ENCODE assay signal across 20 cellular contexts in the genomic region with DNA sequence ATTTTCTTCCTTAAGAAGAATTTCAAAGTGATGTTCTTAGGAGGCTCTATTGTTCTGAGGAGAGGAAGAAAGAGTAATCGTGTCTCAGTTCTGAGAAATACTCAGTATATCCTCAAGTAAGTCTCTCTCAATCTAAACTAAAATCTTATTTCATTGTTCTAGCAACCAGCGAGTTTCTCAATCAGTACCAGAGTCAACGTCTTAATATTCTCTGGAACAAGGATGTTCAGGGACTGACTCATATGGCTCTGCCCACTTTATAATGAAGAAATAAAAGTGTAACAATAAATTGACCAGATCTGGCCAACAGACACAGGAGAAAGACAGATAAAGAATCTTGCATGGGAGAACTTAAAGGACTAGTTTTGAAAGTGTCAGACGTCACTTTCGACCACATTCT.
DNase-seq lines count a peak whose midpoint lies in the region; ATAC-seq and TF ChIP-seq lines count a peak whose summit lies in the region.
"Had no signal": no experiment of that assay in that cellular context is flagged by ENCODE, and none has a peak within 500 bp of the region (broad histone marks: within the 10 kb centered on the region; RNA-seq: fewer than 3 reads in every experiment).

No MANE protein-coding gene starts in this region.

- H3K36me3 ChIP-seq in adipocyte (ENCODE audit: control insufficient read depth, insufficient read depth, low read length, severe bottlenecking) (no peaks in the 10 kb centered on the region), aorta (ENCODE audit: control insufficient read depth in 1 of 2, insufficient read depth in 2 of 2, low read length in 1 of 2) (no peaks in the 10 kb centered on the region), brain microvascular endothelial cell (replicated peaks) (no peaks in the 10 kb centered on the region)
- H3K36me3 ChIP-seq: BE2C, SJCRH30 had no signal

- peak; percentile 20 for DNase-seq in GM04504 (ENCODE audit: low read depth)
- DNase-seq in adipocyte (ENCODE audit: low read depth), result peak; percentile 36
- DNase-seq in fibroblast of gingiva (ENCODE audit: low read depth), result peak; percentile 36
- DNase-seq in aorta, result no peak
- DNase-seq in SIG-M5 treated with dmso at 0.1 percent for 504 hours (lab: John Stamatoyannopoulos, UW; ENCODE audit: unreplicated experiment), result no peak
- DNase-seq in Ammon's horn (ENCODE audit: low spot score), result no peak
- no peak for DNase-seq in brain microvascular endothelial cell
- DNase-seq: BE2C; CD4-positive, CD25-positive, alpha-beta regulatory T cell; COR-L47; GDM1; H9; NCI-H1105 treated with DMSO at 0.1 percent for 48 hours; NCI-H187; NCI-H2107; NCI-H524; PC-3; RPMI8226; SJCRH30 had no signal

- H3K9ac ChIP-seq in adipocyte (ENCODE audit: low read length), result no peak overlapping the region

- H3K27me3 ChIP-seq in adipocyte (replicated peaks; ENCODE audit: control insufficient read depth, insufficient read depth, low read length), result no peaks in the 10 kb centered on the region
- H3K27me3 ChIP-seq in aorta (ENCODE audit: control insufficient read depth in 1 of 2, insufficient read depth in 2 of 2, low read length in 1 of 2), result no peaks in the 10 kb centered on the region
- H3K27me3 ChIP-seq in brain microvascular endothelial cell (replicated peaks), result no peaks in the 10 kb centered on the region
- H3K27me3 ChIP-seq: BE2C, SJCRH30 had no signal

- no peaks in the 10 kb centered on the region for H3K9me3 ChIP-seq in adipocyte (ENCODE audit: control insufficient read depth, low read length)
- H3K9me3 ChIP-seq in aorta (ENCODE audit: control insufficient read depth, low read length), result no peaks in the 10 kb centered on the region
- H3K9me3 ChIP-seq: BE2C, SJCRH30 had no signal

- H3K27ac ChIP-seq in aorta (ENCODE audit: low read depth in 1 of 2, low read length in 2 of 2) (no peak overlapping the region), brain microvascular endothelial cell (no peak overlapping the region)
- H3K27ac ChIP-seq: SJCRH30 had no signal

- H3K4me1 ChIP-seq in adipocyte (ENCODE audit: control insufficient read depth, insufficient read depth, low read length) (peaks cover 10% of the 10 kb centered on the region), aorta (ENCODE audit: control insufficient read depth in 1 of 2, insufficient read depth in 2 of 2, low read length in 2 of 2) (no peaks in the 10 kb centered on the region)
- H3K4me1 ChIP-seq: BE2C, SJCRH30 had no signal

- in situ Hi-C loops in brain microvascular endothelial cell (cut with HindIII; ENCODE audit: low pct_ligation_motif_present, low sequenced_read_pairs), result no loop called here

- TF ChIP-seq CTCF in brain microvascular endothelial cell (IDR thresholded peaks at IDR 0.05; ENCODE audit: low read depth, low read length, missing control alignments), result no peak

- peak; percentile 48 for ATAC-seq in aorta (ENCODE audit: low FRiP score)
- ATAC-seq: GM12878, PC-3 had no signal

- intact Hi-C loops in aorta (cut with DNase I), result no loop called here

- WGBS in aorta, 2 donors, result 84 to 86% methylated on average over 5 of the region's 5 CpGs

- H3K4me3 ChIP-seq in adipocyte (ENCODE audit: low read length), result no peak overlapping the region
- no peak overlapping the region for H3K4me3 ChIP-seq in aorta (ENCODE audit: low read length in 2 of 2)
- H3K4me3 ChIP-seq in brain microvascular endothelial cell (ENCODE audit: low read depth, low read length), result no peak overlapping the region
- H3K4me3 ChIP-seq: GM12878, SJCRH30 had no signal

Comparison
In these comparisons a context has a peak if more than half of its experiments do, and no peak if none do; other contexts are left out.
1. DNase-seq: peak in GM04504 (single experiment), adipocyte (single experiment) and fibroblast of gingiva (single experiment); none in aorta (0 of 2), SIG-M5 treated with dmso at 0.1 percent for 504 hours (single experiment), Ammon's horn (single experiment) and brain microvascular endothelial cell (single experiment).